8 cellular contexts compared by ENCODE assay signal in the genomic region with DNA sequence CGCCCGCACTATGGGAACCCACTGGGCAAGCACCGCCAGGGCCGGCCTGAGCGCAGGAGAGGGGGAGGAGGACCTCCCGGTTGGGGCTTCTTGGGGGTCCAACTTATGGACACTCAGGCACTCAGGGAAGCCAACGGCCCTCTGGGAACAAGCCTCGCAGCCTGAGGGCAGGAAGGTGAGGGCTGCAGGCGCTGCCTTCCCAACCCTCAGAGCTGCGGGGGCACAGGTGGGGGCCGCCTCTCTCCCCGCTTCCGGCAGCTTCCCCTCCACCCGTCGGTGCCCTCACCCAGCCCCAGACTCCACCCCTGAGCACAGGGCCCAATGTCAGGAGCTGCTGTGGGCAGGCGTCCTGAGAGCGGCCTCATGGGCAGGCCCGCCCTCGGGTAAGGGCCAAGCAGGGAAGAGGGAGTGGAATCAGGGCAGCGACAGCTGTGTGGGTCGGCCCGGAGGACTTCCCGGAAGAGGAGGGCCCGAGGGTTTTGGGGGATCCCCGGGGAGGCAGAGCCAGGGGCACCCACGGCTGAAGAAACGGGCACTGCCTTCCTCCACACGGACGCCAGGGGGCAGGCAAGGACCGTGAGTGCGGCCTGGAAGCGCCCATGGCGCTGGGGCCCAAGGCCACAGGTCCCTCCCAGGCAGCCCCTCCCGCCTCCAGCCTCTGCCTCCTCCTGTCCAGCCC. TPM values are rescaled to one million over a fixed set of nuclear protein-coding genes. Genes with fewer than 3 reads are reported as not detected.
A peak's percentile ranks its signal among the peaks of the same experiment; 100 is the strongest.
DNase-seq lines count a peak whose midpoint lies in the region; ATAC-seq, FAIRE-seq and TF ChIP-seq lines count a peak whose summit lies in the region.

No MANE protein-coding gene starts in this region.

- no peaks in the 10 kb centered on the region for H3K36me3 ChIP-seq in heart left ventricle

- TF ChIP-seq POLR2A in NB4 (IDR thresholded peaks at IDR 0.05; ENCODE audit: extremely low read depth, insufficient read length): no peak
- TF ChIP-seq POLR2A in heart left ventricle (IDR thresholded peaks at IDR 0.05): no peak

- peaks cover 5% of the 10 kb centered on the region for H3K4me1 Mint-ChIP-seq in activated naive CD8-positive, alpha-beta T cell treated with anti-CD3 and anti-CD28 coated beads for 36 hours
- peaks cover 3% of the 10 kb centered on the region for H3K4me1 Mint-ChIP-seq in progenitor cell of endocrine pancreas (ENCODE audit: low read depth)

- 17 to 19% (median 18%) methylated on average over 29 to 34 of the region's 34 CpGs for WGBS in heart left ventricle, 4 donors

- H3K4me3 ChIP-seq in NB4 (ENCODE audit: low read depth, low read length) (peak overlapping the region; percentile 43), heart left ventricle (peak overlapping the region in 10 of 12 donors; percentile 15 to 51 (median 38))

- H3K9me3 Mint-ChIP-seq in activated naive CD8-positive, alpha-beta T cell treated with anti-CD3 and anti-CD28 coated beads for 36 hours: no peaks in the 10 kb centered on the region
- no peaks in the 10 kb centered on the region for H3K9me3 Mint-ChIP-seq in progenitor cell of endocrine pancreas (ENCODE audit: low read depth)

- H3K27ac ChIP-seq in heart left ventricle: peak overlapping the region in 7 of 12 donors; percentile 12 to 91 (median 39)

- ATAC-seq in HG02610 (IDR thresholded peaks at IDR 0.05; ENCODE audit: unreplicated experiment) (peak; percentile 81), heart left ventricle (peak; percentile 84 to 90 (median 87))

- no peaks in the 10 kb centered on the region for H3K36me3 Mint-ChIP-seq in activated naive CD8-positive, alpha-beta T cell treated with anti-CD3 and anti-CD28 coated beads for 36 hours
- H3K36me3 Mint-ChIP-seq in progenitor cell of endocrine pancreas (ENCODE audit: insufficient read depth): no peaks in the 10 kb centered on the region

- H3K27me3 Mint-ChIP-seq in activated naive CD8-positive, alpha-beta T cell treated with anti-CD3 and anti-CD28 coated beads for 36 hours: no peaks in the 10 kb centered on the region
- H3K27me3 Mint-ChIP-seq in progenitor cell of endocrine pancreas: no peaks in the 10 kb centered on the region

- peak; percentile 97 for TF ChIP-seq CTCF in GM12872 (IDR thresholded peaks at IDR 0.05; ENCODE audit: insufficient read depth, low read depth, low read length)
- TF ChIP-seq CTCF in NB4 (IDR thresholded peaks at IDR 0.05; ENCODE audit: low read depth, low read length): peak; percentile 88
- TF ChIP-seq CTCF in heart left ventricle (IDR thresholded peaks at IDR 0.05): peak; percentile 94 to 98 (median 96)
- peak; percentile 97 for TF ChIP-seq CTCF in progenitor cell of endocrine pancreas (IDR thresholded peaks at IDR 0.05; ENCODE audit: unreplicated experiment)

- peak overlapping the region; percentile 86 for H3K27ac Mint-ChIP-seq in activated naive CD8-positive, alpha-beta T cell treated with anti-CD3 and anti-CD28 coated beads for 36 hours
- H3K27ac Mint-ChIP-seq in progenitor cell of endocrine pancreas: no peak overlapping the region

- H3K4me3 Mint-ChIP-seq in activated naive CD8-positive, alpha-beta T cell treated with anti-CD3 and anti-CD28 coated beads for 36 hours: peak overlapping the region; percentile 74
- H3K4me3 Mint-ChIP-seq in progenitor cell of endocrine pancreas (ENCODE audit: low read depth): peak overlapping the region; percentile 31

- DNase-seq in NB4 (ENCODE audit: low read depth) (peak; percentile 94), SKM-1 (lab: John Stamatoyannopoulos, UW; ENCODE audit: unreplicated experiment) (peak; percentile 75), heart left ventricle (peak; percentile 80 to 95 (median 87)), progenitor cell of endocrine pancreas (ENCODE audit: low spot score, unreplicated experiment) (peak; percentile 87), urothelium cell line (ENCODE audit: low spot score) (peak; percentile 98)
- DNase-seq in activated naive CD8-positive, alpha-beta T cell treated with anti-CD3 and anti-CD28 coated beads for 36 hours: peak; percentile 97

- FAIRE-seq in urothelium cell line (lab: Jason Lieb, UNC): peak; percentile 92

- H3K4me1 ChIP-seq in heart left ventricle: peaks cover 0 to 28% (median 13%) of the 10 kb centered on the region in 12 donors

- H3K9me3 ChIP-seq in heart left ventricle: no peaks in the 10 kb centered on the region

- intact Hi-C loops in heart left ventricle (cut with DNase I): loop anchor here (1.0 to 10.0 kb wide), 15 partner anchors 40 to 587 kb away; a partner anchor contains a TSS

- H3K27me3 ChIP-seq in heart left ventricle: peaks cover 0 to 41% (median 2%) of the 10 kb centered on the region in 9 donors

RNA-seq across cellular contexts. Expression of a gene that starts 0.5 kb away (rescaled TPM):
- total RNA-seq in activated naive CD8-positive, alpha-beta T cell treated with anti-CD3 and anti-CD28 coated beads for 36 hours: under 1 TPM; 0.16 to 0.26 TPM
- total RNA-seq in heart left ventricle (under 1 TPM in 3 of 9 donors, not detected in 6; 0.10 to 0.29 (median 0.14) TPM), progenitor cell of endocrine pancreas (0.29 and 0.31 TPM in 2 replicates)
- under 1 TPM in 1 of 2 donors, not detected in 1; 0.04 TPM for polyA plus RNA-seq in heart left ventricle

RNA-seq across cellular contexts. Expression of a gene that starts 9.9 kb away (rescaled TPM):
- not detected for total RNA-seq in activated naive CD8-positive, alpha-beta T cell treated with anti-CD3 and anti-CD28 coated beads for 36 hours
- total RNA-seq in heart left ventricle: not detected
- polyA plus RNA-seq in heart left ventricle: not detected
- total RNA-seq in progenitor cell of endocrine pancreas: not detected in 2 replicates

RNA-seq across cellular contexts. Expression of a gene that starts 16.3 kb away (rescaled TPM):
- total RNA-seq in activated naive CD8-positive, alpha-beta T cell treated with anti-CD3 and anti-CD28 coated beads for 36 hours: under 1 TPM; 0.10 to 0.20 TPM
- total RNA-seq in heart left ventricle (under 1 TPM in 4 of 9 donors, not detected in 5; 0.16 to 0.23 (median 0.19) TPM), progenitor cell of endocrine pancreas (1.9 and 2.6 TPM in 2 replicates)
- polyA plus RNA-seq in heart left ventricle: under 1 TPM; 0.08 to 0.14 TPM

RNA-seq across cellular contexts. Expression of a gene that starts 17.1 kb away (rescaled TPM):
- total RNA-seq in activated naive CD8-positive, alpha-beta T cell treated with anti-CD3 and anti-CD28 coated beads for 36 hours: 100 to 1,000 TPM; 128 to 136 TPM
- 100 to 1,000 TPM; 182 to 424 (median 235) TPM for total RNA-seq in heart left ventricle
- polyA plus RNA-seq in heart left ventricle: 100 to 1,000 TPM; 318 to 442 TPM
- total RNA-seq in progenitor cell of endocrine pancreas: 340 and 374 TPM in 2 replicates

RNA-seq across cellular contexts. Expression of a gene that starts 36.4 kb away (rescaled TPM):
- total RNA-seq in activated naive CD8-positive, alpha-beta T cell treated with anti-CD3 and anti-CD28 coated beads for 36 hours: 10 to 100 TPM; 22.2 to 22.6 TPM
- total RNA-seq in heart left ventricle (10 to 100 TPM; 10.4 to 34.6 (median 20.9) TPM), progenitor cell of endocrine pancreas (19.3 and 21.6 TPM in 2 replicates)
- polyA plus RNA-seq in heart left ventricle: 1 to 10 TPM; 7.2 to 8.8 TPM

Comparison
In these comparisons a context has a peak if more than half of its experiments do, and no peak if none do; other contexts are left out.
1. Peak in every context shown above with its lines: DNase-seq, ATAC-seq, H3K4me3 ChIP-seq and H3K27ac ChIP-seq.